7 cellular contexts compared by ENCODE assay signal in genomic region chr1:178093958-178094751, GRCh38. TPM values are rescaled to one million over a fixed set of nuclear protein-coding genes. Genes with fewer than 3 reads are reported as not detected.
DNase-seq lines count a peak whose midpoint lies in the region; ATAC-seq and TF ChIP-seq lines count a peak whose summit lies in the region.

TSS of gene RASAL2 (plus strand) at chr1:178094104. CDS start at chr1:178094493, 389 bp downstream.

- H3K4me3 ChIP-seq in coronary artery (peak within 1 kb of the TSS; percentile 99), smooth muscle cell (peak within 1 kb of the TSS; percentile 64)

- peak within 1 kb of the TSS; percentile 80 for H3K9ac ChIP-seq in smooth muscle cell (ENCODE audit: low read depth)

- peak; percentile 6 for TF ChIP-seq CTCF in coronary artery (IDR thresholded peaks at IDR 0.05)
- TF ChIP-seq CTCF in smooth muscle cell (IDR thresholded peaks at IDR 0.05; ENCODE audit: borderline replicate concordance, insufficient read depth, poor library complexity, severe bottlenecking) = no peak

- ATAC-seq in GM19467 (IDR thresholded peaks at IDR 0.05; ENCODE audit: unreplicated experiment) (peak; percentile 40), HG03521 (IDR thresholded peaks at IDR 0.05; ENCODE audit: unreplicated experiment) (peak; percentile 35)

- H3F3A ChIP-seq in smooth muscle cell (ENCODE audit: low read depth) = peaks cover 8% of the 10 kb centered on the region

- H3K9me3 ChIP-seq in smooth muscle cell (replicated peaks; ENCODE audit: low read depth) = no peaks in the 10 kb centered on the region

- DNase-seq in ELF-1 (ENCODE audit: low read depth, low spot score) (peak; percentile 86), RPMI8226 (peak; percentile 15), coronary artery (ENCODE audit: low spot score) (peak; percentile 81), kidney glomerular epithelial cell (lab: John Stamatoyannopoulos, UW) (peak; percentile 62), smooth muscle cell (lab: John Stamatoyannopoulos, UW; ENCODE audit: unreplicated experiment) (peak; percentile 75)

- no peaks in the 10 kb centered on the region for H3K27me3 ChIP-seq in smooth muscle cell (ENCODE audit: low read depth)

- peaks cover 41% of the 10 kb centered on the region for H3K79me2 ChIP-seq in smooth muscle cell (ENCODE audit: low read depth)

- H3K27ac ChIP-seq in coronary artery (peak within 1 kb of the TSS; percentile 97), smooth muscle cell (ENCODE audit: low read depth) (peak within 1 kb of the TSS; percentile 81)

- peak within 1 kb of the TSS; percentile 92 for H2AFZ ChIP-seq in smooth muscle cell (ENCODE audit: low read depth)

- peaks cover 46% of the 10 kb centered on the region for H4K20me1 ChIP-seq in smooth muscle cell (ENCODE audit: low read depth)

- WGBS in smooth muscle cell (ENCODE audit: low lambda C conversion rate) = 2% methylated on average over 30 of the region's 81 CpGs

- peak within 1 kb of the TSS; percentile 96 for H3K4me2 ChIP-seq in smooth muscle cell

- peaks cover 30% of the 10 kb centered on the region for H3K4me1 ChIP-seq in smooth muscle cell (ENCODE audit: low read depth)

- H3K36me3 ChIP-seq in smooth muscle cell (ENCODE audit: low read depth) = no peaks in the 10 kb centered on the region

RNA-seq across cellular contexts. Expression of gene RASAL2, which starts in this region (rescaled TPM):
- 17.6 and 18.6 TPM in 2 replicates for total RNA-seq in smooth muscle cell
- polyA plus RNA-seq in smooth muscle cell = 4.3 and 8.3 TPM in 2 replicates

Comparison
In these comparisons a context has a peak if more than half of its experiments do, and no peak if none do; other contexts are left out.
1. Peak in every context shown above with its lines: DNase-seq, ATAC-seq, H3K4me3 ChIP-seq and H3K27ac ChIP-seq.
2. DNase-seq: peak in every context shown above with its lines; median percentile 86 in ELF-1; 81 in coronary artery; 75 in smooth muscle cell; 62 in kidney glomerular epithelial cell; 15 in RPMI8226.